In genomic region chr17:1043601-1044251, GRCh38 we compare ENCODE assay signal across 10 cellular contexts. TPM values are rescaled to one million over a fixed set of nuclear protein-coding genes. Genes with fewer than 3 reads are reported as not detected.
DNase-seq lines count a peak whose midpoint lies in the region; TF ChIP-seq lines count a peak whose summit lies in the region.
"Had no signal": no experiment of that assay in that cellular context is flagged by ENCODE, and none has a peak within 500 bp of the region (broad histone marks: within the 10 kb centered on the region; RNA-seq: fewer than 3 reads in every experiment).

No MANE protein-coding gene starts in this region.

- peaks cover 19% of the 10 kb centered on the region for H3K36me3 ChIP-seq in left ventricle myocardium inferior

- DNase-seq in ELF-1 (ENCODE audit: low read depth, low spot score): peak; percentile 65
- peak in 2 of 61 donors; percentile 16 to 23 for DNase-seq in caudate nucleus (lab: John Stamatoyannopoulos, UW)
- DNase-seq in left ventricle myocardium inferior: peak; percentile 80
- DNase-seq in pulmonary artery endothelial cell (ENCODE audit: low read depth, low spot score): peak; percentile 83
- no peak for DNase-seq in activated T-cell treated with anti-CD3 and anti-CD28 coated beads, Interleukin-2, amount 50 U/mL, for 1 hour
- no peak for DNase-seq in stimulated activated CD4-positive, alpha-beta T cell treated with anti-CD3 and anti-CD28 coated beads, Interleukin-4, amount 100 ng/mL, for 4 hours
- no peak for DNase-seq in pons (ENCODE audit: low spot score)
- no peak for DNase-seq in mesenteric fat pad (ENCODE audit: low spot score)
- DNase-seq: activated T-cell treated with anti-CD3 and anti-CD28 coated beads, Interleukin-2, amount 50 U/mL, for 72 hours; NCI-H146 had no signal

- H3K27me3 ChIP-seq in left ventricle myocardium inferior (ENCODE audit: low read depth): no peaks in the 10 kb centered on the region

- peak overlapping the region; percentile 56 for H3K4me3 ChIP-seq in left ventricle myocardium inferior

- H3K27ac ChIP-seq in caudate nucleus (ENCODE audit: low read depth, low read length) (peak overlapping the region; percentile 52), left ventricle myocardium inferior (replicated peaks) (peak overlapping the region; percentile 95)

- peaks cover 96% of the 10 kb centered on the region for H3K4me1 ChIP-seq in left ventricle myocardium inferior

- no peak for TF ChIP-seq CTCF in left ventricle myocardium inferior (IDR thresholded peaks at IDR 0.05; ENCODE audit: borderline replicate concordance)

- intact Hi-C loops in left ventricle myocardium inferior (cut with micrococcal nuclease): no loop called here

- no peaks in the 10 kb centered on the region for H3K9me3 ChIP-seq in left ventricle myocardium inferior (replicated peaks)

RNA-seq across cellular contexts. Expression of gene TIMM22, which starts 46.8 kb away (rescaled TPM):
- 17.6 TPM for total RNA-seq in left ventricle myocardium inferior
- 22.5 and 23.0 TPM in 2 replicates for total RNA-seq in pulmonary artery endothelial cell
- 11.3 TPM for total RNA-seq in mesenteric fat pad

Comparison
In these comparisons a context has a peak if more than half of its experiments do, and no peak if none do; other contexts are left out.
1. DNase-seq: peak in ELF-1 (single experiment), left ventricle myocardium inferior (single experiment) and pulmonary artery endothelial cell (single experiment); none in activated T-cell treated with anti-CD3 and anti-CD28 coated beads, Interleukin-2, amount 50 U/mL, for 1 hour (single experiment), stimulated activated CD4-positive, alpha-beta T cell treated with anti-CD3 and anti-CD28 coated beads, Interleukin-4, amount 100 ng/mL, for 4 hours (0 of 2), pons (single experiment) and mesenteric fat pad (single experiment).